11 cellular contexts compared by ENCODE assay signal in genomic region chr20:40809361-40809760, GRCh38.
"Had no signal": no experiment of that assay in that cellular context is flagged by ENCODE, and none has a peak within 500 bp of the region (broad histone marks: within the 10 kb centered on the region; RNA-seq: fewer than 3 reads in every experiment).

No MANE protein-coding gene starts in this region.

- H3K4me3 ChIP-seq: GM23248, GM23338, HAP-1 had no signal

- H3K27ac Mint-ChIP-seq: GM23338, H9, HFFc6 had no signal

- ATAC-seq: GM23338, HCT116 had no signal

- H3K9me3 Mint-ChIP-seq: GM23338, H9, HFFc6 had no signal

- H3K9me3 ChIP-seq: HAP-1 had no signal

- H3K4me3 Mint-ChIP-seq: GM23338, H9, HFFc6 had no signal

- H3K36me3 ChIP-seq: HAP-1 had no signal

- H3K27ac ChIP-seq: GM23248 had no signal

- H3K4me1 ChIP-seq: HAP-1 had no signal

- H3K4me1 Mint-ChIP-seq: GM23338 had no signal

- DNase-seq: GM23248, GOT3, H7, HCEC 1CT, HFFc6 had no signal

- FAIRE-seq: H1, H54 had no signal
